ENCODE assay signal across 17 cellular contexts in genomic region chr10:121553455-121553854, GRCh38. TPM values are rescaled to one million over a fixed set of nuclear protein-coding genes. Genes with fewer than 3 reads are reported as not detected.
DNase-seq lines count a peak whose midpoint lies in the region; ATAC-seq and TF ChIP-seq lines count a peak whose summit lies in the region.
"Had no signal": no experiment of that assay in that cellular context is flagged by ENCODE, and none has a peak within 500 bp of the region (broad histone marks: within the 10 kb centered on the region; RNA-seq: fewer than 3 reads in every experiment).

No MANE protein-coding gene starts in this region.

- CTCF ChIA-PET in Caco-2 (lab: Charles Lee) = interaction anchor here (0.9 kb wide), 1 partner anchor 109 kb away, joined by 4 read pairs; no protein-coding TSS in a partner anchor

- BruUV-seq in Caco-2 (replicated peaks; lab: Mats Ljungman, UMichigan) = no TSS peak

- peaks cover 55% of the 10 kb centered on the region for H3K4me1 Mint-ChIP-seq in Caco-2 (ENCODE audit: low read depth, unreplicated experiment)
- H3K4me1 Mint-ChIP-seq: activated naive CD8-positive, alpha-beta T cell treated with anti-CD3 and anti-CD28 coated beads, Interleukin-2, amount 50 U/mL, for 24 hours had no signal

- H3K27me3 ChIP-seq in Caco-2 (replicated peaks; ENCODE audit: control insufficient read depth, insufficient read depth, low read length) (no peaks in the 10 kb centered on the region), body of pancreas (no peaks in the 10 kb centered on the region)
- H3K27me3 ChIP-seq: spleen had no signal

- TF ChIP-seq CTCF in Caco-2 (IDR thresholded peaks at IDR 0.05; ENCODE audit: insufficient read depth in 1 of 2, low read depth in 1 of 2, low read length in 1 of 2, severe bottlenecking in 1 of 2, unreplicated experiment in 1 of 2) (no peak), body of pancreas (IDR thresholded peaks at IDR 0.05) (no peak), mucosa of descending colon (IDR thresholded peaks at IDR 0.05) (no peak)

- no peak overlapping the region for H3K4me3 Mint-ChIP-seq in Caco-2 (ENCODE audit: unreplicated experiment)
- H3K4me3 Mint-ChIP-seq: activated naive CD8-positive, alpha-beta T cell treated with anti-CD3 and anti-CD28 coated beads, Interleukin-2, amount 50 U/mL, for 24 hours; activated T-cell treated with anti-CD3 and anti-CD28 coated beads, Interleukin-2, amount 50 U/mL, for 24 hours had no signal

- H3K4me1 ChIP-seq in Caco-2 = peaks cover 53% of the 10 kb centered on the region
- H3K4me1 ChIP-seq in body of pancreas = peaks cover 21% of the 10 kb centered on the region
- H3K4me1 ChIP-seq in mucosa of descending colon (ENCODE audit: low read depth) = peaks cover 8% of the 10 kb centered on the region
- H3K4me1 ChIP-seq: spleen had no signal

- H3K27me3 Mint-ChIP-seq in Caco-2 (ENCODE audit: insufficient read depth, unreplicated experiment) = no peaks in the 10 kb centered on the region
- H3K27me3 Mint-ChIP-seq: activated naive CD8-positive, alpha-beta T cell treated with anti-CD3 and anti-CD28 coated beads, Interleukin-2, amount 50 U/mL, for 24 hours; activated T-cell treated with anti-CD3 and anti-CD28 coated beads, Interleukin-2, amount 50 U/mL, for 24 hours had no signal

- H3K9me3 Mint-ChIP-seq in Caco-2 (ENCODE audit: unreplicated experiment) = no peaks in the 10 kb centered on the region
- H3K9me3 Mint-ChIP-seq: activated T-cell treated with anti-CD3 and anti-CD28 coated beads, Interleukin-2, amount 50 U/mL, for 24 hours had no signal

- intact Hi-C loops in Caco-2 (cut with micrococcal nuclease; ENCODE audit: unreplicated experiment) (loop anchor here (1.0 kb wide), 1 partner anchor 43 kb away; no protein-coding TSS in a partner anchor), body of pancreas (cut with DNase I) (no loop called here), mucosa of descending colon (cut with DNase I, micrococcal nuclease) (no loop called here)

- ATAC-seq in body of pancreas (peak; percentile 49), mucosa of descending colon (peak; percentile 15), GM18873 (IDR thresholded peaks at IDR 0.05; ENCODE audit: low FRiP score, unreplicated experiment) (no peak)
- ATAC-seq: activated naive CD8-positive, alpha-beta T cell treated with anti-CD3 and anti-CD28 coated beads, Interleukin-2, amount 50 U/mL, for 24 hours had no signal

- H3K27ac Mint-ChIP-seq in Caco-2 (ENCODE audit: unreplicated experiment) = peak overlapping the region; percentile 68
- H3K27ac Mint-ChIP-seq: activated naive CD8-positive, alpha-beta T cell treated with anti-CD3 and anti-CD28 coated beads, Interleukin-2, amount 50 U/mL, for 24 hours; activated T-cell treated with anti-CD3 and anti-CD28 coated beads, Interleukin-2, amount 50 U/mL, for 24 hours had no signal

- H3K27ac ChIP-seq in body of pancreas = peak overlapping the region in 3 of 4 donors; percentile 56 to 74 (median 66)
- H3K27ac ChIP-seq: spleen had no signal

- 5 to 15% methylated on average over 1 of the region's 1 CpG for WGBS in body of pancreas, 2 donors

- H3K36me3 Mint-ChIP-seq in Caco-2 (ENCODE audit: insufficient read depth, unreplicated experiment) = peaks cover 89% of the 10 kb centered on the region

- POLR2A ChIA-PET in Caco-2 (lab: Charles Lee) = interaction anchor here (0.6 to 1.0 kb wide), 2 partner anchors 53 to 57 kb away, joined by 3 read pairs; no protein-coding TSS in a partner anchor

- no peak for TF ChIP-seq POLR2A in body of pancreas (IDR thresholded peaks at IDR 0.05)

- no peak overlapping the region for H3K4me3 ChIP-seq in Caco-2 (ENCODE audit: low read depth, low read length)
- H3K4me3 ChIP-seq in body of pancreas = no peak overlapping the region
- H3K4me3 ChIP-seq in mucosa of descending colon = no peak overlapping the region
- H3K4me3 ChIP-seq: spleen had no signal

- H3K9me3 ChIP-seq in Caco-2 (no peaks in the 10 kb centered on the region), body of pancreas (no peaks in the 10 kb centered on the region), mucosa of descending colon (no peaks in the 10 kb centered on the region)

- DNase-seq in Caco-2 (no peak), NCI-H1048 (lab: John Stamatoyannopoulos, UW) (peak; percentile 45), body of pancreas (no peak), mucosa of descending colon (no peak), iPS-NIHi7 (ENCODE audit: extremely low spot score) (no peak), DMS114 treated with DMSO at 0.1 percent for 48 hours (lab: John Stamatoyannopoulos, UW; ENCODE audit: unreplicated experiment) (no peak), mesenteric fat pad (ENCODE audit: low spot score) (no peak)
- DNase-seq: activated CD4-positive, alpha-beta T cell treated with anti-CD3 and anti-CD28 coated beads for 48 hours; activated naive CD8-positive, alpha-beta T cell treated with anti-CD3 and anti-CD28 coated beads, Interleukin-2, amount 50 U/mL, for 24 hours; activated T-cell treated with anti-CD3 and anti-CD28 coated beads, Interleukin-2, amount 50 U/mL, for 24 hours; cerebellar nuclear complex; HCEC 1CT; NCI-H82; nucleus accumbens; RPMI8226; spleen had no signal

- H3K36me3 ChIP-seq in Caco-2 (ENCODE audit: control insufficient read depth, insufficient read depth, low read length) (peaks cover 4% of the 10 kb centered on the region), body of pancreas (replicated peaks in 1 of 2; ENCODE audit: insufficient read depth in 1 of 2, low read depth in 2 of 2) (no peaks in the 10 kb centered on the region), mucosa of descending colon (ENCODE audit: low read depth) (no peaks in the 10 kb centered on the region)
- H3K36me3 ChIP-seq: spleen had no signal

RNA-seq across cellular contexts. Expression of gene FGFR2, which starts 44.8 kb away (rescaled TPM):
- total RNA-seq in Caco-2 (2022) (266 and 286 TPM in 2 replicates), body of pancreas (10 to 100 TPM; 56.0 to 78.1 TPM), mucosa of descending colon (100 to 1,000 TPM in 1 of 3 donors, 10 to 100 TPM in 2; 64.3 to 138 (median 77.5) TPM), mesenteric fat pad (1.4 TPM)

Comparison
In these comparisons a context has a peak if more than half of its experiments do, and no peak if none do; other contexts are left out.
1. RNA of gene FGFR2, which starts 44.8 kb away (total RNA-seq): 266 to 286 TPM in Caco-2, 56.0 to 78.1 TPM in body of pancreas and 64.3 to 138 TPM in mucosa of descending colon; 1.4 TPM in mesenteric fat pad (single experiment); every median in the first group is over 10 times any median in the second.